In genomic region chr7:22302951-22303423, GRCh38 we compare ENCODE assay signal across 25 cellular contexts. TPM values are rescaled to one million over a fixed set of nuclear protein-coding genes. Genes with fewer than 3 reads are reported as not detected.
A peak's percentile ranks its signal among the peaks of the same experiment; 100 is the strongest.
DNase-seq lines count a peak whose midpoint lies in the region; ATAC-seq, FAIRE-seq and TF ChIP-seq lines count a peak whose summit lies in the region.
"Had no signal": no experiment of that assay in that cellular context is flagged by ENCODE, and none has a peak within 500 bp of the region (broad histone marks: within the 10 kb centered on the region; RNA-seq: fewer than 3 reads in every experiment).

No MANE protein-coding gene starts in this region.

- H3T11ph ChIP-seq in H9 (ENCODE audit: low read length) = no peak overlapping the region

- no peak overlapping the region for H3K14ac ChIP-seq in H9 (ENCODE audit: insufficient read depth, low read length)

- H3K4me1 Mint-ChIP-seq in Calu3 (ENCODE audit: low read depth, unreplicated experiment) (peaks cover 8% of the 10 kb centered on the region), H9 (no peaks in the 10 kb centered on the region)
- H3K4me1 Mint-ChIP-seq: activated T-helper 17 cell treated with anti-CD3 and anti-CD28 coated beads, Interleukin-2, amount 50 U/mL, for 72 hours had no signal

- H3K79me2 ChIP-seq in H9 (ENCODE audit: insufficient read depth, low read length) = no peaks in the 10 kb centered on the region

- H3K23me2 ChIP-seq in H9 (ENCODE audit: insufficient read length, low read depth, low read length, poor library complexity, severe bottlenecking) = no peaks in the 10 kb centered on the region

- no peak for FAIRE-seq in small intestine (lab: Jason Lieb, UNC)
- FAIRE-seq: A204.1 had no signal

- TF ChIP-seq CTCF in fibroblast of pulmonary artery (IDR thresholded peaks at IDR 0.05; ENCODE audit: low read length, missing control alignments) (no peak), Calu3 (IDR thresholded peaks at IDR 0.05; ENCODE audit: unreplicated experiment) (no peak), H9 (conservative IDR thresholded peaks at IDR 0.05) (no peak)

- no peak overlapping the region for H3K23ac ChIP-seq in H9 (ENCODE audit: insufficient read length, low read depth, low read length)

- H3K79me1 ChIP-seq in H9 (ENCODE audit: insufficient read depth, low read depth, low read length, poor library complexity, severe bottlenecking) = no peaks in the 10 kb centered on the region

- 47% methylated on average over 1 of the region's 1 CpG for WGBS in right cardiac atrium
- 73 to 97% (median 78%) methylated on average over 1 of the region's 1 CpG for WGBS in small intestine, 3 donors
- no CpG with 5 or more reads among the region's 1 CpG for WGBS in H9 (ENCODE audit: extremely low coverage, insufficient read length, low lambda C conversion rate)

- H2BK5ac ChIP-seq in H9 (ENCODE audit: insufficient read length, low read length) = no peak overlapping the region

- intact Hi-C loops in right cardiac atrium (cut with DNase I) (no loop called here), Calu3 (cut with micrococcal nuclease; ENCODE audit: unreplicated experiment) (no loop called here)

- peaks cover 4% of the 10 kb centered on the region for H3K9me3 Mint-ChIP-seq in Calu3 (ENCODE audit: low read depth, unreplicated experiment)
- H3K9me3 Mint-ChIP-seq in H9 = peaks cover 0 to 3% of the 10 kb centered on the region in 2 experiments; a peak in 2 of 5 replicates
- H3K9me3 Mint-ChIP-seq: T-helper 2 cell treated with Interferon-gamma antibody and Interleukin-4, amounts not matched to agents 5 μg/mL and 100 μg/mL, for 36 hours had no signal

- no peaks in the 10 kb centered on the region for H4K20me1 ChIP-seq in H9 (ENCODE audit: control insufficient read depth, insufficient read depth, insufficient read length)

- H3K9me3 ChIP-seq in right cardiac atrium (ENCODE audit: control insufficient read depth, low read length) (no peaks in the 10 kb centered on the region), small intestine (ENCODE audit: control insufficient read depth, low read depth) (no peaks in the 10 kb centered on the region), H9 (ENCODE audit: control insufficient read depth, low read depth, low read length) (no peaks in the 10 kb centered on the region)
- H3K9me3 ChIP-seq: ascending aorta, upper lobe of left lung had no signal

- H3K4me2 ChIP-seq in H9 (ENCODE audit: insufficient read depth, insufficient read length, low read length) = no peak overlapping the region

- H3K27ac ChIP-seq in right cardiac atrium (ENCODE audit: low read length) = no peak overlapping the region
- no peak overlapping the region for H3K27ac ChIP-seq in small intestine (ENCODE audit: low read depth in 1 of 2, low read length in 1 of 2)
- H3K27ac ChIP-seq in H9 (ENCODE audit: insufficient read length, low read depth, low read length) = no peak overlapping the region
- H3K27ac ChIP-seq: ascending aorta, C4-2B, upper lobe of left lung had no signal

- no peak for ATAC-seq in right cardiac atrium
- ATAC-seq: activated T-helper 17 cell treated with anti-CD3 and anti-CD28 coated beads, Interleukin-2, amount 50 U/mL, for 72 hours; left cardiac atrium; SK-N-SH treated with all-trans-retinoic acid at 6 μM for 48 hours had no signal

- CTCF ChIA-PET in Calu3 (lab: Charles Lee) = interaction anchor here (1.2 kb wide), 1 partner anchor 142 kb away, joined by 3 read pairs; no protein-coding TSS in a partner anchor

- H3K4me3 Mint-ChIP-seq in Calu3 (ENCODE audit: low read depth, unreplicated experiment) = no peak overlapping the region
- no peak overlapping the region for H3K4me3 Mint-ChIP-seq in H9
- H3K4me3 Mint-ChIP-seq: activated naive CD8-positive, alpha-beta T cell; activated T-helper 17 cell treated with anti-CD3 and anti-CD28 coated beads, Interleukin-2, amount 50 U/mL, for 72 hours; T-helper 2 cell treated with Interferon-gamma antibody and Interleukin-4, amounts not matched to agents 5 μg/mL and 100 μg/mL, for 36 hours had no signal

- H3K27ac Mint-ChIP-seq in Calu3 (ENCODE audit: unreplicated experiment) (no peak overlapping the region), H9 (no peak overlapping the region)
- H3K27ac Mint-ChIP-seq: activated naive CD8-positive, alpha-beta T cell; activated T-helper 17 cell treated with anti-CD3 and anti-CD28 coated beads, Interleukin-2, amount 50 U/mL, for 72 hours; T-helper 2 cell treated with Interferon-gamma antibody and Interleukin-4, amounts not matched to agents 5 μg/mL and 100 μg/mL, for 36 hours had no signal

- H2BK12ac ChIP-seq in H9 (ENCODE audit: insufficient read length, low read depth, low read length) = no peak overlapping the region

- H3K4me1 ChIP-seq in right cardiac atrium (ENCODE audit: control insufficient read depth, insufficient read depth, low read length) (no peaks in the 10 kb centered on the region), small intestine (ENCODE audit: control insufficient read depth in 2 of 2, insufficient read depth in 1 of 2, low read depth in 1 of 2, low read length in 1 of 2) (no peaks in the 10 kb centered on the region), H9 (ENCODE audit: insufficient read depth, low read length) (no peaks in the 10 kb centered on the region)
- H3K4me1 ChIP-seq: ascending aorta, upper lobe of left lung had no signal

- H3K27me3 ChIP-seq in right cardiac atrium (ENCODE audit: control insufficient read depth, insufficient read depth) (no peaks in the 10 kb centered on the region), small intestine (ENCODE audit: control insufficient read depth in 2 of 2, insufficient read depth in 2 of 2, low read length in 2 of 2) (no peaks in the 10 kb centered on the region), H9 (ENCODE audit: insufficient read depth, low read length) (no peaks in the 10 kb centered on the region)
- H3K27me3 ChIP-seq: ascending aorta, stomach, upper lobe of left lung had no signal

- H3K4me3 ChIP-seq in fibroblast of pulmonary artery (replicated peaks; ENCODE audit: low read depth, low read length) (no peak overlapping the region), right cardiac atrium (ENCODE audit: low read length) (no peak overlapping the region), small intestine (ENCODE audit: low read depth in 1 of 2, low read length in 2 of 2) (no peak overlapping the region)
- H3K4me3 ChIP-seq: ascending aorta, stomach, upper lobe of left lung had no signal

- H2AFZ ChIP-seq in H9 (ENCODE audit: low read length) = no peak overlapping the region

- H2BK120ac ChIP-seq in H9 (ENCODE audit: low read depth, low read length, poor library complexity, severe bottlenecking) = no peak overlapping the region

- no peak overlapping the region for H2BK20ac ChIP-seq in H9 (ENCODE audit: low read depth, low read length, poor library complexity, severe bottlenecking)

- no TSS peak for BruUV-seq in Calu3 (replicated peaks; lab: Mats Ljungman, UMichigan)

- no peak overlapping the region for H3K9ac ChIP-seq in H9 (ENCODE audit: extremely low read depth, insufficient read length, low read length)

- H4K91ac ChIP-seq in H9 (ENCODE audit: insufficient read length, low read depth, low read length) = no peak overlapping the region

- H3K36me3 ChIP-seq in small intestine (ENCODE audit: control insufficient read depth in 2 of 2, insufficient read depth in 2 of 2, low read length in 2 of 2) = peaks cover 3 to 12% of the 10 kb centered on the region in 2 donors
- H3K36me3 ChIP-seq: ascending aorta had no signal

- H3K18ac ChIP-seq in H9 (ENCODE audit: insufficient read length, low read depth, low read length) = no peak overlapping the region

- no peaks in the 10 kb centered on the region for H3K27me3 Mint-ChIP-seq in Calu3 (ENCODE audit: unreplicated experiment)
- H3K27me3 Mint-ChIP-seq in H9 (ENCODE audit: low read depth) = no peaks in the 10 kb centered on the region

- H3K56ac ChIP-seq in H9 (ENCODE audit: insufficient read length, low read depth, low read length) = no peak overlapping the region

- DNase-seq in NCI-H2107 treated with DMSO at 0.1 percent for 48 hours (lab: John Stamatoyannopoulos, UW; ENCODE audit: unreplicated experiment) = peak; percentile 60
- no peak for DNase-seq in NCI-H2107 (lab: John Stamatoyannopoulos, UW)
- peak; percentile 28 for DNase-seq in RPMI7951 (ENCODE audit: low read depth)
- peak; percentile 3 for DNase-seq in fibroblast of pulmonary artery (ENCODE audit: low read depth)
- DNase-seq in right cardiac atrium = no peak
- no peak for DNase-seq in small intestine
- no peak for DNase-seq in Calu3
- DNase-seq in H9 = no peak
- DNase-seq: activated CD4-positive, alpha-beta T cell treated with anti-CD3 and anti-CD28 coated beads, Interleukin-2, amount 50 U/mL, for 1 hour; activated CD8-positive, alpha-beta memory T cell treated with anti-CD3 and anti-CD28 coated beads, Interleukin-2, amount 50 U/mL, for 4 hours; effector CD4-positive, alpha-beta T cell; GF-D8; Kasumi-1; left cardiac atrium; NCI-H1092; retina; stomach; upper lobe of left lung had no signal

- no peak overlapping the region for H2BK15ac ChIP-seq in H9 (ENCODE audit: low read depth, low read length)

- no peak overlapping the region for H4K8ac ChIP-seq in H9 (replicated peaks; ENCODE audit: insufficient read length, low read depth, low read length)

- peaks cover 54% of the 10 kb centered on the region for H3K36me3 Mint-ChIP-seq in Calu3 (ENCODE audit: insufficient read depth, unreplicated experiment)
- H3K36me3 Mint-ChIP-seq in H9 (ENCODE audit: insufficient read depth in 1 of 3, low read depth in 3 of 3) = peaks cover 34 to 46% (median 41%) of the 10 kb centered on the region in 3 experiments
- H3K36me3 Mint-ChIP-seq: activated naive CD8-positive, alpha-beta T cell had no signal

- H4K5ac ChIP-seq in H9 (ENCODE audit: insufficient read length, low read depth, low read length) = no peak overlapping the region

- H2AK5ac ChIP-seq in H9 (ENCODE audit: insufficient read length, low read length) = no peak overlapping the region

- no peak overlapping the region for H3K4ac ChIP-seq in H9 (ENCODE audit: low read depth, low read length)

RNA-seq across cellular contexts. Expression of gene RAPGEF5, which starts 54.0 kb away (rescaled TPM):
- total RNA-seq in RPMI7951 (2014; rRNA removed; shearing (Covaris generic)) = 2.9 and 3.6 TPM in 2 replicates
- total RNA-seq in right cardiac atrium (10 to 100 TPM; 21.7 to 30.8 (median 28.2) TPM), Calu3 (2022) (108 and 128 TPM in 2 replicates), H9 (2021) (13.3 and 14.4 TPM in 2 replicates)
- polyA plus RNA-seq in right cardiac atrium (8.7 TPM), small intestine (10 to 100 TPM in 1 of 3 donors, 1 to 10 TPM in 2; 5.4 to 11.5 (median 8.7) TPM)

Comparison
In these comparisons a context has a peak if more than half of its experiments do, and no peak if none do; other contexts are left out.
1. DNase-seq: peak in NCI-H2107 treated with DMSO at 0.1 percent for 48 hours (single experiment), RPMI7951 (single experiment) and fibroblast of pulmonary artery (single experiment); none in NCI-H2107 (single experiment), right cardiac atrium (0 of 3), small intestine (single experiment), Calu3 (single experiment) and H9 (single experiment).